In genomic region chr15:56006371-56006770, GRCh38 we compare ENCODE assay signal across 8 cellular contexts. TPM values are rescaled to one million over a fixed set of nuclear protein-coding genes. Genes with fewer than 3 reads are reported as not detected.
A peak's percentile ranks its signal among the peaks of the same experiment; 100 is the strongest.
DNase-seq lines count a peak whose midpoint lies in the region; ATAC-seq and TF ChIP-seq lines count a peak whose summit lies in the region.
"Not testable (repeated sequence)": the region's sequence is repeated elsewhere in the genome, so short reads cannot be mapped to it uniquely, and the experiment has no call there.

No MANE protein-coding gene starts in this region.

- H3T11ph ChIP-seq in H9 (ENCODE audit: low read length), result not testable (repeated sequence)

- H3K27me3 Mint-ChIP-seq in H9 (ENCODE audit: low read depth) (peaks cover 16% of the 10 kb centered on the region), neural crest cell (ENCODE audit: low read depth) (peaks cover 24% of the 10 kb centered on the region)
- peaks cover 25% of the 10 kb centered on the region for H3K27me3 Mint-ChIP-seq in activated T-cell treated with anti-CD3 and anti-CD28 coated beads, Interleukin-2, amount 50 U/mL, for 4 hours (ENCODE audit: low read depth)
- H3K27me3 Mint-ChIP-seq in chondrocyte (ENCODE audit: low read depth), result not testable (repeated sequence)

- H2BK15ac ChIP-seq in H9 (ENCODE audit: low read depth, low read length), result not testable (repeated sequence)

- H2AK5ac ChIP-seq in H9 (ENCODE audit: insufficient read length, low read length), result not testable (repeated sequence)

- not testable (repeated sequence) for H3K9me3 Mint-ChIP-seq in H9; activated T-cell treated with anti-CD3 and anti-CD28 coated beads, Interleukin-2, amount 50 U/mL, for 4 hours; chondrocyte (ENCODE audit: low read depth); neural crest cell

- H4K5ac ChIP-seq in H9 (ENCODE audit: insufficient read length, low read depth, low read length), result not testable (repeated sequence)

- H3K56ac ChIP-seq in H9 (ENCODE audit: insufficient read length, low read depth, low read length), result not testable (repeated sequence)

- H3K23me2 ChIP-seq in H9 (ENCODE audit: insufficient read length, low read depth, low read length, poor library complexity, severe bottlenecking), result not testable (repeated sequence)

- H3K14ac ChIP-seq in H9 (ENCODE audit: insufficient read depth, low read length), result not testable (repeated sequence)

- H3K4ac ChIP-seq in H9 (ENCODE audit: low read depth, low read length), result not testable (repeated sequence)

- not testable (repeated sequence) for H3K4me1 ChIP-seq in ACC112 (ENCODE audit: control insufficient read depth, insufficient read depth, low read length, unreplicated experiment); H9 (ENCODE audit: insufficient read depth, low read length); fibroblast of lung (ENCODE audit: control insufficient read depth, extremely low read depth, insufficient read depth, low read length); iPS-15b (ENCODE audit: control insufficient read depth, insufficient read depth, low read length); suprapubic skin

- not testable (repeated sequence) for TF ChIP-seq CTCF in H9 (conservative IDR thresholded peaks at IDR 0.05); chondrocyte (IDR thresholded peaks at IDR 0.05); fibroblast of lung (conservative IDR thresholded peaks at IDR 0.05 in 1 of 2, IDR thresholded peaks at IDR 0.05 in 1 of 2; ENCODE audit: low read depth in 1 of 2, low read length in 2 of 2); neural crest cell (conservative IDR thresholded peaks at IDR 0.05); suprapubic skin (IDR thresholded peaks at IDR 0.05)

- WGBS in H9 (ENCODE audit: extremely low coverage, insufficient read length, low lambda C conversion rate), result no CpG with 5 or more reads among the region's 5 CpGs
- 49% methylated on average over 5 of the region's 5 CpGs for WGBS in suprapubic skin

- H3K27ac Mint-ChIP-seq in H9; chondrocyte (ENCODE audit: unreplicated experiment); neural crest cell (ENCODE audit: unreplicated experiment): not testable (repeated sequence)

- not testable (repeated sequence) for DNase-seq in H9; activated T-cell treated with anti-CD3 and anti-CD28 coated beads, Interleukin-2, amount 50 U/mL, for 4 hours; chondrocyte (ENCODE audit: low spot score); neural crest cell (ENCODE audit: low read depth, low spot score); suprapubic skin (ENCODE audit: low spot score in 2 of 2)
- DNase-seq in fibroblast of lung (ENCODE audit: low read depth in 2 of 2), result peak in 1 of 2 donors; percentile 56

- not testable (repeated sequence) for H3K79me2 ChIP-seq in ACC112 (ENCODE audit: control insufficient read depth, insufficient read depth, low read length, unreplicated experiment); H9 (ENCODE audit: insufficient read depth, low read length); fibroblast of lung (ENCODE audit: control insufficient read depth, insufficient read depth, low read length)

- ATAC-seq in activated T-cell treated with anti-CD3 and anti-CD28 coated beads, Interleukin-2, amount 50 U/mL, for 4 hours, result not testable (repeated sequence)

- H3K36me3 ChIP-seq in ACC112 (ENCODE audit: insufficient read depth, low read length); fibroblast of lung (ENCODE audit: control insufficient read depth, insufficient read depth, low read length); iPS-15b (ENCODE audit: control insufficient read depth, insufficient read depth, low read length); suprapubic skin: not testable (repeated sequence)

- H3K4me3 Mint-ChIP-seq in H9 (peak overlapping the region; percentile 55 to 77; a peak in 4 of 5 replicates), chondrocyte (ENCODE audit: unreplicated experiment) (peak overlapping the region; percentile 71), neural crest cell (peak overlapping the region; percentile 66)
- H3K4me3 Mint-ChIP-seq in activated T-cell treated with anti-CD3 and anti-CD28 coated beads, Interleukin-2, amount 50 U/mL, for 4 hours, result peak overlapping the region; percentile 64

- not testable (repeated sequence) for H2BK5ac ChIP-seq in H9 (ENCODE audit: insufficient read length, low read length)

- TF ChIP-seq EP300 in suprapubic skin (IDR thresholded peaks at IDR 0.05), result not testable (repeated sequence)

- not testable (repeated sequence) for H3K23ac ChIP-seq in H9 (ENCODE audit: insufficient read length, low read depth, low read length)

- H3K18ac ChIP-seq in H9 (ENCODE audit: insufficient read length, low read depth, low read length), result not testable (repeated sequence)

- not testable (repeated sequence) for H2BK120ac ChIP-seq in H9 (ENCODE audit: low read depth, low read length, poor library complexity, severe bottlenecking)

- not testable (repeated sequence) for TF ChIP-seq POLR2A in suprapubic skin (IDR thresholded peaks at IDR 0.05)

- H3K27ac ChIP-seq in ACC112 (ENCODE audit: low read depth, low read length) (peak overlapping the region; percentile 52), suprapubic skin (peak overlapping the region; percentile 56)
- H3K27ac ChIP-seq in H9 (ENCODE audit: insufficient read length, low read depth, low read length); fibroblast of lung (ENCODE audit: insufficient read depth, low read length): not testable (repeated sequence)

- not testable (repeated sequence) for H2BK12ac ChIP-seq in H9 (ENCODE audit: insufficient read length, low read depth, low read length)

- not testable (repeated sequence) for H4K8ac ChIP-seq in H9 (replicated peaks; ENCODE audit: insufficient read length, low read depth, low read length)

- H4K20me1 ChIP-seq in H9 (ENCODE audit: control insufficient read depth, insufficient read depth, insufficient read length); fibroblast of lung (ENCODE audit: control insufficient read depth, extremely low read depth, insufficient read depth, low read length): not testable (repeated sequence)

- H3K36me3 Mint-ChIP-seq in H9 (ENCODE audit: insufficient read depth in 1 of 3, low read depth in 3 of 3); activated T-cell treated with anti-CD3 and anti-CD28 coated beads, Interleukin-2, amount 50 U/mL, for 4 hours (ENCODE audit: insufficient read depth); chondrocyte (ENCODE audit: low read depth); neural crest cell (ENCODE audit: low read depth): not testable (repeated sequence)

- H4K91ac ChIP-seq in H9 (ENCODE audit: insufficient read length, low read depth, low read length), result not testable (repeated sequence)

- H2BK20ac ChIP-seq in H9 (ENCODE audit: low read depth, low read length, poor library complexity, severe bottlenecking), result not testable (repeated sequence)

- not testable (repeated sequence) for H3K27me3 ChIP-seq in ACC112 (ENCODE audit: insufficient read depth, low read length); H9 (ENCODE audit: insufficient read depth, low read length); fibroblast of lung (ENCODE audit: control insufficient read depth, insufficient read depth, low read length); iPS-15b (ENCODE audit: control insufficient read depth, insufficient read depth, low read length); suprapubic skin

- H3K79me1 ChIP-seq in H9 (ENCODE audit: insufficient read depth, low read depth, low read length, poor library complexity, severe bottlenecking), result not testable (repeated sequence)

- not testable (repeated sequence) for H3K9me3 ChIP-seq in H9 (ENCODE audit: control insufficient read depth, low read depth, low read length); fibroblast of lung (ENCODE audit: control insufficient read depth, insufficient read depth, low read depth, low read length); iPS-15b (ENCODE audit: control insufficient read depth, insufficient read depth, low read length); suprapubic skin

- H3K4me2 ChIP-seq in H9 (ENCODE audit: insufficient read depth, insufficient read length, low read length), result peak overlapping the region; percentile 40
- H3K4me2 ChIP-seq in fibroblast of lung (ENCODE audit: extremely low read depth, insufficient read depth, low read length), result peak overlapping the region; percentile 75

- peak overlapping the region; percentile 97 for H2AFZ ChIP-seq in ACC112 (ENCODE audit: low read length, unreplicated experiment)
- H2AFZ ChIP-seq in H9 (ENCODE audit: low read length), result not testable (repeated sequence)
- peak overlapping the region; percentile 49 for H2AFZ ChIP-seq in fibroblast of lung (ENCODE audit: low read length)

- not testable (repeated sequence) for H3K4me1 Mint-ChIP-seq in H9; activated T-cell treated with anti-CD3 and anti-CD28 coated beads, Interleukin-2, amount 50 U/mL, for 4 hours (ENCODE audit: low read depth); neural crest cell
- H3K4me1 Mint-ChIP-seq in chondrocyte (ENCODE audit: low read depth), result peaks cover 13% of the 10 kb centered on the region

- H3K9ac ChIP-seq in H9 (ENCODE audit: extremely low read depth, insufficient read length, low read length) (peak overlapping the region; percentile 44), fibroblast of lung (ENCODE audit: insufficient read depth, low read length) (peak overlapping the region; percentile 1)
- H3K9ac ChIP-seq in iPS-15b (ENCODE audit: low read depth, low read length), result not testable (repeated sequence)

- H3K4me3 ChIP-seq in ACC112 (ENCODE audit: low read depth, low read length) (peak overlapping the region; percentile 82), fibroblast of lung (replicated peaks in 1 of 4; ENCODE audit: control extremely low read depth in 1 of 4, insufficient read depth in 1 of 4, low read depth in 3 of 4, low read length in 4 of 4) (peak overlapping the region; percentile 25 to 69 (median 40)), iPS-15b (ENCODE audit: low read depth, low read length) (peak overlapping the region; percentile 4), suprapubic skin (peak overlapping the region; percentile 34)

RNA-seq across cellular contexts. Expression of gene NEDD4, which starts 13.0 kb away (rescaled TPM):
- 9.3 and 9.6 TPM in 2 replicates for total RNA-seq in H9 (2021)
- total RNA-seq in activated T-cell treated with anti-CD3 and anti-CD28 coated beads, Interleukin-2, amount 50 U/mL, for 4 hours, result 1 to 10 TPM; 4.5 to 9.4 (median 8.0) TPM
- total RNA-seq in chondrocyte, result 25.8 to 28.4 TPM (median 27.4 TPM) in 3 replicates
- total RNA-seq in fibroblast of lung, result 29.0 and 30.9 TPM in 2 replicates
- 21.6 and 28.6 TPM in 2 replicates for polyA plus RNA-seq in fibroblast of lung
- 10.8 and 12.4 TPM in 2 replicates for polyA plus RNA-seq in fibroblast of lung (2012)
- polyA minus RNA-seq in fibroblast of lung (ENCODE audit: low replicate concordance), result 3.5 and 7.4 TPM in 2 replicates
- 20.3 and 22.8 TPM in 2 replicates for total RNA-seq in neural crest cell
- 10 to 100 TPM; 16.1 to 55.3 (median 26.6) TPM for total RNA-seq in suprapubic skin

Comparison
In these comparisons a context has a peak if more than half of its experiments do, and no peak if none do; other contexts are left out.
1. H3K4me3 ChIP-seq: peak in every context shown above with its lines; median percentile 82 in ACC112; 40 in fibroblast of lung; 34 in suprapubic skin; 4 in iPS-15b.